8 cellular contexts compared by ENCODE assay signal in genomic region chr17:409848-410673, GRCh38. TPM values are rescaled to one million over a fixed set of nuclear protein-coding genes. Genes with fewer than 3 reads are reported as not detected.
DNase-seq lines count a peak whose midpoint lies in the region; ATAC-seq, FAIRE-seq and TF ChIP-seq lines count a peak whose summit lies in the region.

No MANE protein-coding gene starts in this region.

- H3K9me3 Mint-ChIP-seq in chondrocyte (ENCODE audit: low read depth): no peaks in the 10 kb centered on the region

- peaks cover 11% of the 10 kb centered on the region for H3K4me1 ChIP-seq in keratinocyte (ENCODE audit: control insufficient read depth, extremely low read depth, insufficient read depth, low read length)

- H3K27me3 ChIP-seq in keratinocyte (ENCODE audit: control insufficient read depth, extremely low read depth, insufficient read depth, low read length): no peaks in the 10 kb centered on the region

- TF ChIP-seq CTCF in chondrocyte (IDR thresholded peaks at IDR 0.05) (peak; percentile 42), keratinocyte (optimal IDR thresholded peaks at IDR 0.05 in 1 of 3, IDR thresholded peaks at IDR 0.05 in 1 of 3, conservative IDR thresholded peaks at IDR 0.05 in 1 of 3; ENCODE audit: extremely low read depth in 1 of 3, insufficient read depth in 2 of 3, low read length in 3 of 3) (no peak)

- peak overlapping the region; percentile 78 for H3K27ac Mint-ChIP-seq in chondrocyte (ENCODE audit: unreplicated experiment)

- H3K36me3 ChIP-seq in keratinocyte (ENCODE audit: control insufficient read depth in 2 of 2, extremely low read depth in 1 of 2, insufficient read depth in 2 of 2, low read length in 2 of 2): peaks cover 0 to 3% of the 10 kb centered on the region in 2 experiments

- peak overlapping the region; percentile 71 for H3K27ac ChIP-seq in keratinocyte (ENCODE audit: control insufficient read depth, insufficient read depth, low read length)

- peak overlapping the region; percentile 75 for H2AFZ ChIP-seq in keratinocyte (ENCODE audit: control insufficient read depth, low read length)

- ATAC-seq in HG03378 (IDR thresholded peaks at IDR 0.05; ENCODE audit: unreplicated experiment): peak; percentile 85

- H4K20me1 ChIP-seq in keratinocyte (ENCODE audit: control insufficient read depth, extremely low read depth, insufficient read depth, low read length): no peaks in the 10 kb centered on the region

- peaks cover 2% of the 10 kb centered on the region for H3K36me3 Mint-ChIP-seq in chondrocyte (ENCODE audit: low read depth)

- H3K9ac ChIP-seq in keratinocyte (ENCODE audit: control insufficient read depth, extremely low read depth, insufficient read depth, low read length): peak overlapping the region; percentile 91

- H3K27me3 Mint-ChIP-seq in chondrocyte (ENCODE audit: low read depth): no peaks in the 10 kb centered on the region

- peaks cover 30% of the 10 kb centered on the region for H3K4me1 Mint-ChIP-seq in chondrocyte (ENCODE audit: low read depth)

- H3K4me3 Mint-ChIP-seq in chondrocyte (ENCODE audit: unreplicated experiment): peak overlapping the region; percentile 85

- no peaks in the 10 kb centered on the region for H3K9me1 ChIP-seq in keratinocyte (ENCODE audit: control insufficient read depth, extremely low read depth, insufficient read depth, low read length)

- peak; percentile 87 to 93 for DNase-seq in AML-193 (lab: John Stamatoyannopoulos, UW)
- peak; percentile 100 for DNase-seq in NCI-H460 (ENCODE audit: extremely low read depth, low read depth)
- DNase-seq in activated CD4-positive, alpha-beta T cell treated with anti-CD3 and anti-CD28 coated beads for 1 hour: peak; percentile 100
- peak; percentile 99 for DNase-seq in chondrocyte (ENCODE audit: low spot score)
- DNase-seq in keratinocyte (ENCODE audit: low read depth, low spot score): peak; percentile 97
- DNase-seq in stimulated activated CD4-positive, alpha-beta T cell treated with anti-CD3 and anti-CD28 coated beads, Interleukin-12 subunit alpha, Interleukin-12 subunit beta, amount 100 ng/mL, for 48 hours (ENCODE audit: low read depth in 2 of 3, low spot score in 1 of 3): peak; percentile 98 to 99 (median 99)

- H3K4me3 ChIP-seq in keratinocyte (ENCODE audit: control insufficient read depth in 2 of 3, extremely low read depth in 1 of 3, insufficient read depth in 2 of 3, low read depth in 1 of 3, low read length in 3 of 3): peak overlapping the region; percentile 65 to 93 (median 86)

- H3K4me2 ChIP-seq in keratinocyte (ENCODE audit: control insufficient read depth, extremely low read depth, insufficient read depth, low read depth, low read length): peak overlapping the region; percentile 78

- dilution Hi-C loops in keratinocyte (cut with MboI; ENCODE audit: extremely low pct_ligation_motif_present, low sequenced_read_pairs): no loop called here

- TF ChIP-seq POLR2A in GM19099 (IDR thresholded peaks at IDR 0.05; ENCODE audit: extremely low read depth, insufficient read length, low read depth): peak; percentile 84

- H3K9me3 ChIP-seq in keratinocyte (ENCODE audit: control insufficient read depth, low read depth, low read length): no peaks in the 10 kb centered on the region

- peaks cover 10% of the 10 kb centered on the region for H3K79me2 ChIP-seq in keratinocyte (ENCODE audit: control insufficient read depth, insufficient read depth, low read length)

- peak; percentile 100 for FAIRE-seq in keratinocyte (lab: Jason Lieb, UNC)

RNA-seq across cellular contexts. Expression of gene RFLNB, which starts 35.7 kb away (rescaled TPM):
- total RNA-seq in NCI-H460 (2014; rRNA removed; shearing (Covaris generic)): 50.7 and 52.9 TPM in 2 replicates
- polyA plus RNA-seq in NCI-H460 (2014; cell fraction: nucleus; rRNA removed): 26.9 and 27.4 TPM in 2 replicates
- 25.5 to 98.5 TPM (median 25.7 TPM) in 3 replicates for total RNA-seq in chondrocyte
- polyA plus RNA-seq in keratinocyte: 0.86 to 3.4 TPM (median 1.3 TPM) in 3 replicates
- 0.66 TPM for polyA plus RNA-seq in keratinocyte (2011; ENCODE audit: low read depth)
- 1.4 and 2.5 TPM in 2 replicates for polyA plus RNA-seq in keratinocyte (2011; cell fraction: cytosol; rRNA removed)
- 0.93 and 1.3 TPM in 2 replicates for polyA plus RNA-seq in keratinocyte (2011; cell fraction: nucleus; rRNA removed)
- 0.69 and 7.1 TPM in 2 replicates for polyA plus RNA-seq in keratinocyte (2012; ENCODE audit: low replicate concordance)
- polyA minus RNA-seq in keratinocyte: 1.3 to 3.9 TPM (median 1.7 TPM) in 3 replicates
- 2.5 TPM for polyA minus RNA-seq in keratinocyte (2011; cell fraction: cytosol; rRNA and poly(A)+ RNA removed)
- polyA minus RNA-seq in keratinocyte (2011; cell fraction: nucleus; rRNA and poly(A)+ RNA removed): 0.32 and 1.1 TPM in 2 replicates

RNA-seq across cellular contexts. Expression of gene RPH3AL, which starts 57.5 kb away (rescaled TPM):
- total RNA-seq in NCI-H460 (2014; rRNA removed; shearing (Covaris generic)): 34.8 and 39.9 TPM in 2 replicates
- 27.5 and 50.6 TPM in 2 replicates for polyA plus RNA-seq in NCI-H460 (2014; cell fraction: nucleus; rRNA removed)
- total RNA-seq in chondrocyte: 3.4 to 4.1 TPM (median 4.0 TPM) in 3 replicates
- 0.31 to 1.2 TPM (median 0.94 TPM) in 3 replicates for polyA plus RNA-seq in keratinocyte
- polyA plus RNA-seq in keratinocyte (2011; ENCODE audit: low read depth): not detected
- 0.22 and 0.70 TPM in 2 replicates for polyA plus RNA-seq in keratinocyte (2011; cell fraction: cytosol; rRNA removed)
- polyA plus RNA-seq in keratinocyte (2011; cell fraction: nucleus; rRNA removed): 0.69 and 0.77 TPM in 2 replicates
- polyA plus RNA-seq in keratinocyte (2012; ENCODE audit: low replicate concordance): 0.24 and 0.64 TPM in 2 replicates
- polyA minus RNA-seq in keratinocyte: 0.38 to 0.63 TPM in 2 of 3 replicates, not detected in the other
- not detected for polyA minus RNA-seq in keratinocyte (2011; cell fraction: cytosol; rRNA and poly(A)+ RNA removed)
- 0.84 and 1.4 TPM in 2 replicates for polyA minus RNA-seq in keratinocyte (2011; cell fraction: nucleus; rRNA and poly(A)+ RNA removed)

Comparison
In these comparisons a context has a peak if more than half of its experiments do, and no peak if none do; other contexts are left out.
1. Peak in every context shown above with its lines: DNase-seq, ATAC-seq, H3K4me3 ChIP-seq and H3K27ac ChIP-seq.